ENCODE assay signal across 1 cellular context in the genomic region with DNA sequence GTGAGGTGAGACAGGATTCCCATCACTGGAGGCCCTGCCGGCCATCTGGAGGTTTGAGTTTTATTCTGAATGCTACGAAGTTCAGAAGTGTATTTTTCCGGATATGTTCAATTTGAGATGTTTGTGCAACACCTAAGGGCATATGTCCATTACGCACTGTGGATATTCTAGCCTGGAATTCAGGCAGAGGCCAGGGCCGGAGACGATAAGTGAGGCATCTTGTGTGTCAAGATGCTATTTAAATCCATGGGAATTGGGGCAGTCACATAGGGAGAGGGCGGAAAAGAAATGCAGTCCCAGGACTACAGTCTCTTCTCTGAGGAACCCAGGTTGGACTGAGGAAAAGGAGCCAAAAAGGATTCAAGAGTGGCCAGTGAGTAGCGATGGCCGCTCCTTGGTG.
TF ChIP-seq lines count a peak whose summit lies in the region.

No MANE protein-coding gene starts in this region.

TF ChIP-seq in WTC11, 78 proteins besides CTCF, POLR2A, EP300 and RAD21 (continued from another document):
- TF ChIP-seq, protein P1, sequence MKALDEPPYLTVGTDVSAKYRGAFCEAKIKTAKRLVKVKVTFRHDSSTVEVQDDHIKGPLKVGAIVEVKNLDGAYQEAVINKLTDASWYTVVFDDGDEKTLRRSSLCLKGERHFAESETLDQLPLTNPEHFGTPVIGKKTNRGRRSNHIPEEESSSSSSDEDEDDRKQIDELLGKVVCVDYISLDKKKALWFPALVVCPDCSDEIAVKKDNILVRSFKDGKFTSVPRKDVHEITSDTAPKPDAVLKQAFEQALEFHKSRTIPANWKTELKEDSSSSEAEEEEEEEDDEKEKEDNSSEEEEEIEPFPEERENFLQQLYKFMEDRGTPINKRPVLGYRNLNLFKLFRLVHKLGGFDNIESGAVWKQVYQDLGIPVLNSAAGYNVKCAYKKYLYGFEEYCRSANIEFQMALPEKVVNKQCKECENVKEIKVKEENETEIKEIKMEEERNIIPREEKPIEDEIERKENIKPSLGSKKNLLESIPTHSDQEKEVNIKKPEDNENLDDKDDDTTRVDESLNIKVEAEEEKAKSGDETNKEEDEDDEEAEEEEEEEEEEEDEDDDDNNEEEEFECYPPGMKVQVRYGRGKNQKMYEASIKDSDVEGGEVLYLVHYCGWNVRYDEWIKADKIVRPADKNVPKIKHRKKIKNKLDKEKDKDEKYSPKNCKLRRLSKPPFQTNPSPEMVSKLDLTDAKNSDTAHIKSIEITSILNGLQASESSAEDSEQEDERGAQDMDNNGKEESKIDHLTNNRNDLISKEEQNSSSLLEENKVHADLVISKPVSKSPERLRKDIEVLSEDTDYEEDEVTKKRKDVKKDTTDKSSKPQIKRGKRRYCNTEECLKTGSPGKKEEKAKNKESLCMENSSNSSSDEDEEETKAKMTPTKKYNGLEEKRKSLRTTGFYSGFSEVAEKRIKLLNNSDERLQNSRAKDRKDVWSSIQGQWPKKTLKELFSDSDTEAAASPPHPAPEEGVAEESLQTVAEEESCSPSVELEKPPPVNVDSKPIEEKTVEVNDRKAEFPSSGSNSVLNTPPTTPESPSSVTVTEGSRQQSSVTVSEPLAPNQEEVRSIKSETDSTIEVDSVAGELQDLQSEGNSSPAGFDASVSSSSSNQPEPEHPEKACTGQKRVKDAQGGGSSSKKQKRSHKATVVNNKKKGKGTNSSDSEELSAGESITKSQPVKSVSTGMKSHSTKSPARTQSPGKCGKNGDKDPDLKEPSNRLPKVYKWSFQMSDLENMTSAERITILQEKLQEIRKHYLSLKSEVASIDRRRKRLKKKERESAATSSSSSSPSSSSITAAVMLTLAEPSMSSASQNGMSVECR (CRISPR knock-in tag; IDR thresholded peaks at IDR 0.05; ENCODE audit: borderline replicate concordance) = no peak
- TF ChIP-seq, protein P2, sequence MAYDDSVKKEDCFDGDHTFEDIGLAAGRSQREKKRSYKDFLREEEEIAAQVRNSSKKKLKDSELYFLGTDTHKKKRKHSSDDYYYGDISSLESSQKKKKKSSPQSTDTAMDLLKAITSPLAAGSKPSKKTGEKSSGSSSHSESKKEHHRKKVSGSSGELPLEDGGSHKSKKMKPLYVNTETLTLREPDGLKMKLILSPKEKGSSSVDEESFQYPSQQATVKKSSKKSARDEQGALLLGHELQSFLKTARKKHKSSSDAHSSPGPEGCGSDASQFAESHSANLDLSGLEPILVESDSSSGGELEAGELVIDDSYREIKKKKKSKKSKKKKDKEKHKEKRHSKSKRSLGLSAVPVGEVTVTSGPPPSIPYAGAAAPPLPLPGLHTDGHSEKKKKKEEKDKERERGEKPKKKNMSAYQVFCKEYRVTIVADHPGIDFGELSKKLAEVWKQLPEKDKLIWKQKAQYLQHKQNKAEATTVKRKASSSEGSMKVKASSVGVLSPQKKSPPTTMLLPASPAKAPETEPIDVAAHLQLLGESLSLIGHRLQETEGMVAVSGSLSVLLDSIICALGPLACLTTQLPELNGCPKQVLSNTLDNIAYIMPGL (CRISPR knock-in tag; IDR thresholded peaks at IDR 0.05) = no peak
- no peak for TF ChIP-seq NFE2L1 (CRISPR knock-in tag; IDR thresholded peaks at IDR 0.05)
- no peak for TF ChIP-seq NR1H2 (CRISPR knock-in tag; IDR thresholded peaks at IDR 0.05)
- no peak for TF ChIP-seq ESRRA (CRISPR knock-in tag; IDR thresholded peaks at IDR 0.05; ENCODE audit: borderline replicate concordance)
- TF ChIP-seq GTF2I (CRISPR knock-in tag; conservative IDR thresholded peaks at IDR 0.05) = no peak
- TF ChIP-seq, protein P3, sequence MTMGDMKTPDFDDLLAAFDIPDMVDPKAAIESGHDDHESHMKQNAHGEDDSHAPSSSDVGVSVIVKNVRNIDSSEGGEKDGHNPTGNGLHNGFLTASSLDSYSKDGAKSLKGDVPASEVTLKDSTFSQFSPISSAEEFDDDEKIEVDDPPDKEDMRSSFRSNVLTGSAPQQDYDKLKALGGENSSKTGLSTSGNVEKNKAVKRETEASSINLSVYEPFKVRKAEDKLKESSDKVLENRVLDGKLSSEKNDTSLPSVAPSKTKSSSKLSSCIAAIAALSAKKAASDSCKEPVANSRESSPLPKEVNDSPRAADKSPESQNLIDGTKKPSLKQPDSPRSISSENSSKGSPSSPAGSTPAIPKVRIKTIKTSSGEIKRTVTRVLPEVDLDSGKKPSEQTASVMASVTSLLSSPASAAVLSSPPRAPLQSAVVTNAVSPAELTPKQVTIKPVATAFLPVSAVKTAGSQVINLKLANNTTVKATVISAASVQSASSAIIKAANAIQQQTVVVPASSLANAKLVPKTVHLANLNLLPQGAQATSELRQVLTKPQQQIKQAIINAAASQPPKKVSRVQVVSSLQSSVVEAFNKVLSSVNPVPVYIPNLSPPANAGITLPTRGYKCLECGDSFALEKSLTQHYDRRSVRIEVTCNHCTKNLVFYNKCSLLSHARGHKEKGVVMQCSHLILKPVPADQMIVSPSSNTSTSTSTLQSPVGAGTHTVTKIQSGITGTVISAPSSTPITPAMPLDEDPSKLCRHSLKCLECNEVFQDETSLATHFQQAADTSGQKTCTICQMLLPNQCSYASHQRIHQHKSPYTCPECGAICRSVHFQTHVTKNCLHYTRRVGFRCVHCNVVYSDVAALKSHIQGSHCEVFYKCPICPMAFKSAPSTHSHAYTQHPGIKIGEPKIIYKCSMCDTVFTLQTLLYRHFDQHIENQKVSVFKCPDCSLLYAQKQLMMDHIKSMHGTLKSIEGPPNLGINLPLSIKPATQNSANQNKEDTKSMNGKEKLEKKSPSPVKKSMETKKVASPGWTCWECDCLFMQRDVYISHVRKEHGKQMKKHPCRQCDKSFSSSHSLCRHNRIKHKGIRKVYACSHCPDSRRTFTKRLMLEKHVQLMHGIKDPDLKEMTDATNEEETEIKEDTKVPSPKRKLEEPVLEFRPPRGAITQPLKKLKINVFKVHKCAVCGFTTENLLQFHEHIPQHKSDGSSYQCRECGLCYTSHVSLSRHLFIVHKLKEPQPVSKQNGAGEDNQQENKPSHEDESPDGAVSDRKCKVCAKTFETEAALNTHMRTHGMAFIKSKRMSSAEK (CRISPR knock-in tag; IDR thresholded peaks at IDR 0.05; ENCODE audit: borderline replicate concordance) = no peak
